Comparison of ENCODE assay signal across 12 cellular contexts in the genomic region with DNA sequence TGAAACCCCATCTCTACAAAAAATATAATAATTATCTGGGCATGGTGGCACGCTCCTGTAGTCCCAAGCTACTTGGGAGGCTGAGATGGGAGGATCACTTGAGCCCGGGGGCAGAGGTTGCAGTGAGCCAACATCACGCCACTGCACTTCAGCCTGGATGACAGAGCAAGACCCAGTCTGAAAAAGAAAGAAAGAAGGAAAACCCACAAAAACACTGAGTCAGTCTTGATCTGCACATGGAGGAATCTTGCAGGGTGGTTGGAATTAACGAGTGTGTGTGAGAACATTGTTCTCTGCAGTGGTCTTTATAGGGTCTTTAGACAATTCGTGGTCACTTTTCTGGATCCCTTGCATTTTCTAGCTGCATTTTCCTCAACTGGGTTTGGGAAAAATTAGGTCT. TPM values are rescaled to one million over a fixed set of nuclear protein-coding genes. Genes with fewer than 3 reads are reported as not detected.
DNase-seq lines count a peak whose midpoint lies in the region; ATAC-seq lines count a peak whose summit lies in the region.
"Had no signal": no experiment of that assay in that cellular context is flagged by ENCODE, and none has a peak within 500 bp of the region (broad histone marks: within the 10 kb centered on the region; RNA-seq: fewer than 3 reads in every experiment).

No MANE protein-coding gene starts in this region.

- H3K27ac Mint-ChIP-seq in activated T-helper 17 cell treated with anti-CD3 and anti-CD28 coated beads, Interleukin-2, amount 50 U/mL, for 72 hours, result peak overlapping the region; percentile 73
- H3K27ac Mint-ChIP-seq: T-helper 1 cell treated with Interleukin-12 subunit alpha and Interleukin-12 subunit beta and Interleukin-4 antibody, amounts not matched to agents 30 μg/mL and 1 μg/mL, for 36 hours had no signal

- H3K27ac ChIP-seq in HUES48 (ENCODE audit: low read depth, low read length), result peak overlapping the region; percentile 84
- H3K27ac ChIP-seq in skeletal muscle tissue (ENCODE audit: low read depth, low read length), result peak overlapping the region; percentile 67

- intact Hi-C loops in head of caudate nucleus (cut with DNase I), result no loop called here

- no peaks in the 10 kb centered on the region for H3K27me3 ChIP-seq in HUES48 (ENCODE audit: control insufficient read depth, insufficient read depth, low read length)
- H3K27me3 ChIP-seq in skeletal muscle tissue (ENCODE audit: control insufficient read depth in 3 of 3, insufficient read depth in 3 of 3, low read length in 3 of 3), result no peaks in the 10 kb centered on the region
- H3K27me3 ChIP-seq in MG63, result no peaks in the 10 kb centered on the region

- no peak overlapping the region for H3K4me3 ChIP-seq in HUES48 (ENCODE audit: low read depth, low read length)
- H3K4me3 ChIP-seq in skeletal muscle tissue (ENCODE audit: low read length in 3 of 3), result no peak overlapping the region
- no peak overlapping the region for H3K4me3 ChIP-seq in MG63

- H3K4me1 ChIP-seq in HUES48 (ENCODE audit: control insufficient read depth, insufficient read depth, low read length), result peaks cover 55% of the 10 kb centered on the region
- peaks cover 73 to 85% (median 78%) of the 10 kb centered on the region in 3 donors for H3K4me1 ChIP-seq in skeletal muscle tissue (ENCODE audit: control insufficient read depth in 3 of 3, insufficient read depth in 3 of 3, low read length in 3 of 3)

- no peaks in the 10 kb centered on the region for H3K9me3 Mint-ChIP-seq in activated T-helper 17 cell treated with anti-CD3 and anti-CD28 coated beads, Interleukin-2, amount 50 U/mL, for 72 hours
- H3K9me3 Mint-ChIP-seq: naive thymus-derived CD4-positive, alpha-beta T cell; T-helper 1 cell treated with Interleukin-12 subunit alpha and Interleukin-12 subunit beta and Interleukin-4 antibody, amounts not matched to agents 30 μg/mL and 1 μg/mL, for 36 hours had no signal

- H3K36me3 ChIP-seq in HUES48 (ENCODE audit: control insufficient read depth, insufficient read depth, low read length), result no peaks in the 10 kb centered on the region
- H3K36me3 ChIP-seq in skeletal muscle tissue (ENCODE audit: control insufficient read depth in 3 of 3, insufficient read depth in 3 of 3, low read length in 3 of 3), result no peaks in the 10 kb centered on the region
- no peaks in the 10 kb centered on the region for H3K36me3 ChIP-seq in MG63

- H3K36me3 Mint-ChIP-seq in activated T-helper 17 cell treated with anti-CD3 and anti-CD28 coated beads, Interleukin-2, amount 50 U/mL, for 72 hours (ENCODE audit: low read depth), result peaks cover 31% of the 10 kb centered on the region

- ATAC-seq in activated T-helper 17 cell treated with anti-CD3 and anti-CD28 coated beads, Interleukin-2, amount 50 U/mL, for 72 hours (replicated peaks), result peak; percentile 53
- ATAC-seq in GM18502 (IDR thresholded peaks at IDR 0.05; ENCODE audit: poor library complexity, unreplicated experiment), result no peak
- ATAC-seq: naive thymus-derived CD4-positive, alpha-beta T cell had no signal

- no peaks in the 10 kb centered on the region for H3K27me3 Mint-ChIP-seq in activated T-helper 17 cell treated with anti-CD3 and anti-CD28 coated beads, Interleukin-2, amount 50 U/mL, for 72 hours
- H3K27me3 Mint-ChIP-seq: naive thymus-derived CD4-positive, alpha-beta T cell had no signal

- no peaks in the 10 kb centered on the region for H3K9me3 ChIP-seq in HUES48 (ENCODE audit: control insufficient read depth, insufficient read depth, low read length)
- H3K9me3 ChIP-seq in skeletal muscle tissue (ENCODE audit: control insufficient read depth in 3 of 3, low read length in 3 of 3), result no peaks in the 10 kb centered on the region
- H3K9me3 ChIP-seq in MG63, result no peaks in the 10 kb centered on the region

- H3K4me1 Mint-ChIP-seq in activated T-helper 17 cell treated with anti-CD3 and anti-CD28 coated beads, Interleukin-2, amount 50 U/mL, for 72 hours, result peaks cover 54% of the 10 kb centered on the region

- DNase-seq in kidney tubule cell (ENCODE audit: low spot score), result peak; percentile 40
- DNase-seq in effector CD8-positive, alpha-beta T cell (lab: John Stamatoyannopoulos, UW), result no peak
- DNase-seq in MG63, result no peak
- DNase-seq in head of caudate nucleus, result no peak
- DNase-seq: activated CD8-positive, alpha-beta memory T cell treated with anti-CD3 and anti-CD28 coated beads, Interleukin-2, amount 50 U/mL, for 4 hours; naive thymus-derived CD4-positive, alpha-beta T cell; NCI-H2107 had no signal

- no peak overlapping the region for H3K4me3 Mint-ChIP-seq in activated T-helper 17 cell treated with anti-CD3 and anti-CD28 coated beads, Interleukin-2, amount 50 U/mL, for 72 hours
- H3K4me3 Mint-ChIP-seq: T-helper 1 cell treated with Interleukin-12 subunit alpha and Interleukin-12 subunit beta and Interleukin-4 antibody, amounts not matched to agents 30 μg/mL and 1 μg/mL, for 36 hours had no signal

- peak overlapping the region; percentile 15; the same call in 1 of the 2 replicates for H3K9ac ChIP-seq in HUES48 (ENCODE audit: low read depth, low read length)
- no peak overlapping the region for H3K9ac ChIP-seq in skeletal muscle tissue (ENCODE audit: low read depth in 1 of 3, low read length in 3 of 3)

RNA-seq across cellular contexts. Expression of gene ADD1, which starts 23.2 kb away (rescaled TPM):
- 100 to 1,000 TPM; 220 to 254 TPM for total RNA-seq in activated T-helper 17 cell treated with anti-CD3 and anti-CD28 coated beads, Interleukin-2, amount 50 U/mL, for 72 hours
- total RNA-seq in skeletal muscle tissue, result 155 TPM
- 62.5 and 77.3 TPM in 2 replicates for total RNA-seq in MG63 (2014; rRNA removed; shearing (Covaris generic); ENCODE audit: low replicate concordance)
